1 cellular context compared by ENCODE assay signal in the genomic region with DNA sequence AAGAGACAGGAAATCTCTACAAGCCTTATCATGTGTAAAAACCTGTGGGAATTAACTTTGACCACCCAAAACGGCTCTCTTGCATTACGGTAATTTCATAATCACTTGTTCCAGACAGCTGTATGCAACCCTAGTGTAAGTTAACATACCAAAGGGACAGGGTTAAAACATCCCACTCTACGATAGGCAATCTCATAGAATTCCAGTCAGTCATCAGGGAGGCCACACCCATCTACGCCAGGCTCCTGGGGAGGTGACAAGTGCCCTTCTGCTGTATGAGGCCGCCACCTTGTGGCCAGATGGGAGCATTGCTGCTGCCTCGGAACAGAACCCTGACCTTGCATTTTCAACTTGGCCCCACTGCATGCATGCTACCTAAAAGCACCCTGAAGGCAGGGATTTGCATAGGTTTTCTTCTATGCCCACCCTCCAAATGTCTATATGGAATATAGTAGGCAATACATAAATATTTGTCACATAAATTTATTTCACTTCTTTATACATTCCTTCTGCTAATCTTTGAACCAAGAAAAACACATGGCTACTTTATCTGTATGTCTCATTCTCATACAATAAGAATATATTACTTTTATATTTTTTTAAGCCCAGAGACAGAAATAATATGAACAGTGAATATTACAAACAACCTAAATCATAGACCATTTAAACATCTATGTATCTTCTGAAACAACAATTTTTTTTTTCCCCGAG.
TF ChIP-seq lines count a peak whose summit lies in the region.

No MANE protein-coding gene starts in this region.

TF ChIP-seq in HEK293, 187 proteins besides CTCF, POLR2A, EP300 and RAD21 (continued from another document and continues in another):
- TF ChIP-seq, protein P1, sequence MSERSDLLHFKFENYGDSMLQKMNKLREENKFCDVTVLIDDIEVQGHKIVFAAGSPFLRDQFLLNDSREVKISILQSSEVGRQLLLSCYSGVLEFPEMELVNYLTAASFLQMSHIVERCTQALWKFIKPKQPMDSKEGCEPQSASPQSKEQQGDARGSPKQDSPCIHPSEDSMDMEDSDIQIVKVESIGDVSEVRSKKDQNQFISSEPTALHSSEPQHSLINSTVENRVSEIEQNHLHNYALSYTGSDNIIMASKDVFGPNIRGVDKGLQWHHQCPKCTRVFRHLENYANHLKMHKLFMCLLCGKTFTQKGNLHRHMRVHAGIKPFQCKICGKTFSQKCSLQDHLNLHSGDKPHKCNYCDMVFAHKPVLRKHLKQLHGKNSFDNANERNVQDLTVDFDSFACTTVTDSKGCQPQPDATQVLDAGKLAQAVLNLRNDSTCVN (tag by site-specific recombination; optimal IDR thresholded peaks at IDR 0.05) = no peak
- TF ChIP-seq GLI4 (tag by site-specific recombination; IDR thresholded peaks at IDR 0.05) (no peak), ZSCAN30 (tag by site-specific recombination; IDR thresholded peaks at IDR 0.05) (no peak), ZNF837 (tag by site-specific recombination; IDR thresholded peaks at IDR 0.05) (no peak), ZNF660 (tag by site-specific recombination; IDR thresholded peaks at IDR 0.05) (no peak; the same call in 1 of the 2 replicates), ZBTB17 (tag by site-specific recombination; IDR thresholded peaks at IDR 0.05) (peak; percentile 97), ZNF670 (tag by site-specific recombination; IDR thresholded peaks at IDR 0.05; ENCODE audit: low read depth) (no peak), MEIS1 (CRISPR knock-in tag; IDR thresholded peaks at IDR 0.05; ENCODE audit: borderline replicate concordance) (no peak), ZNF664 (tag by site-specific recombination; IDR thresholded peaks at IDR 0.05) (no peak), ZFP3 (tag by site-specific recombination; IDR thresholded peaks at IDR 0.05; ENCODE audit: low read depth) (no peak), ZNF16 (tag by site-specific recombination; IDR thresholded peaks at IDR 0.05; ENCODE audit: low read depth) (no peak), SP7 (tag by site-specific recombination; IDR thresholded peaks at IDR 0.05) (peak; percentile 76), ZNF501 (tag by site-specific recombination; IDR thresholded peaks at IDR 0.05) (no peak), ZNF19 (tag by site-specific recombination; IDR thresholded peaks at IDR 0.05; ENCODE audit: low read depth) (no peak), ZNF514 (tag by site-specific recombination; IDR thresholded peaks at IDR 0.05) (no peak), PRDM1 (tag by site-specific recombination; IDR thresholded peaks at IDR 0.05) (peak; percentile 62), KLF16 (tag by site-specific recombination; IDR thresholded peaks at IDR 0.05) (no peak; the same call in 1 of the 2 replicates), KLF7 (tag by site-specific recombination; IDR thresholded peaks at IDR 0.05; ENCODE audit: borderline replicate concordance) (peak; percentile 85; the same call in 1 of the 2 replicates), ZSCAN16 (tag by site-specific recombination; IDR thresholded peaks at IDR 0.05) (no peak), KLF9 (tag by site-specific recombination; IDR thresholded peaks at IDR 0.05; ENCODE audit: low read depth) (peak; percentile 98), ZNF221 (tag by site-specific recombination; IDR thresholded peaks at IDR 0.05; ENCODE audit: borderline replicate concordance) (no peak), GFI1B (tag by site-specific recombination; IDR thresholded peaks at IDR 0.05) (no peak), ZNF426 (tag by site-specific recombination; IDR thresholded peaks at IDR 0.05) (no peak), ZNF404 (tag by site-specific recombination; IDR thresholded peaks at IDR 0.05) (no peak), IKZF3 (tag by site-specific recombination; IDR thresholded peaks at IDR 0.05) (no peak), ZNF544 (tag by site-specific recombination; IDR thresholded peaks at IDR 0.05) (no peak), ZNF585B (tag by site-specific recombination; IDR thresholded peaks at IDR 0.05) (no peak), SCRT2 (tag by site-specific recombination; IDR thresholded peaks at IDR 0.05) (peak; percentile 62; the same call in 1 of the 2 replicates), SETDB1 (IDR thresholded peaks at IDR 0.05; ENCODE audit: insufficient read length, low read length) (no peak), OSR2 (tag by site-specific recombination; IDR thresholded peaks at IDR 0.05) (no peak), ZNF701 (tag by site-specific recombination; IDR thresholded peaks at IDR 0.05) (no peak), ZNF558 (tag by site-specific recombination; IDR thresholded peaks at IDR 0.05) (no peak), BCL11A (tag by site-specific recombination; IDR thresholded peaks at IDR 0.05; ENCODE audit: low read depth) (no peak), ZNF146 (tag by site-specific recombination; IDR thresholded peaks at IDR 0.05) (no peak), KLF8 (tag by site-specific recombination; IDR thresholded peaks at IDR 0.05) (peak; percentile 96)
- TF ChIP-seq, protein P2, sequence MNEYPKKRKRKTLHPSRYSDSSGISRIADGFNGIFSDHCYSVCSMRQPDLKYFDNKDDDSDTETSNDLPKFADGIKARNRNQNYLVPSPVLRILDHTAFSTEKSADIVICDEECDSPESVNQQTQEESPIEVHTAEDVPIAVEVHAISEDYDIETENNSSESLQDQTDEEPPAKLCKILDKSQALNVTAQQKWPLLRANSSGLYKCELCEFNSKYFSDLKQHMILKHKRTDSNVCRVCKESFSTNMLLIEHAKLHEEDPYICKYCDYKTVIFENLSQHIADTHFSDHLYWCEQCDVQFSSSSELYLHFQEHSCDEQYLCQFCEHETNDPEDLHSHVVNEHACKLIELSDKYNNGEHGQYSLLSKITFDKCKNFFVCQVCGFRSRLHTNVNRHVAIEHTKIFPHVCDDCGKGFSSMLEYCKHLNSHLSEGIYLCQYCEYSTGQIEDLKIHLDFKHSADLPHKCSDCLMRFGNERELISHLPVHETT (tag by site-specific recombination; IDR thresholded peaks at IDR 0.05) = no peak
- TF ChIP-seq, protein P3, sequence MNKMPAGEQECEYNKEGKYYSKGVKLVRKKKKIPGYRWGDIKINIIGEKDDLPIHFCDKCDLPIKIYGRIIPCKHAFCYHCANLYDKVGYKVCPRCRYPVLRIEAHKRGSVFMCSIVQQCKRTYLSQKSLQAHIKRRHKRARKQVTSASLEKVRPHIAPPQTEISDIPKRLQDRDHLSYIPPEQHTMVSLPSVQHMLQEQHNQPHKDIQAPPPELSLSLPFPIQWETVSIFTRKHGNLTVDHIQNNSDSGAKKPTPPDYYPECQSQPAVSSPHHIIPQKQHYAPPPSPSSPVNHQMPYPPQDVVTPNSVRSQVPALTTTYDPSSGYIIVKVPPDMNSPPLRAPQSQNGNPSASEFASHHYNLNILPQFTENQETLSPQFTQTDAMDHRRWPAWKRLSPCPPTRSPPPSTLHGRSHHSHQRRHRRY (tag by site-specific recombination; IDR thresholded peaks at IDR 0.05) = no peak
- TF ChIP-seq, protein P4, sequence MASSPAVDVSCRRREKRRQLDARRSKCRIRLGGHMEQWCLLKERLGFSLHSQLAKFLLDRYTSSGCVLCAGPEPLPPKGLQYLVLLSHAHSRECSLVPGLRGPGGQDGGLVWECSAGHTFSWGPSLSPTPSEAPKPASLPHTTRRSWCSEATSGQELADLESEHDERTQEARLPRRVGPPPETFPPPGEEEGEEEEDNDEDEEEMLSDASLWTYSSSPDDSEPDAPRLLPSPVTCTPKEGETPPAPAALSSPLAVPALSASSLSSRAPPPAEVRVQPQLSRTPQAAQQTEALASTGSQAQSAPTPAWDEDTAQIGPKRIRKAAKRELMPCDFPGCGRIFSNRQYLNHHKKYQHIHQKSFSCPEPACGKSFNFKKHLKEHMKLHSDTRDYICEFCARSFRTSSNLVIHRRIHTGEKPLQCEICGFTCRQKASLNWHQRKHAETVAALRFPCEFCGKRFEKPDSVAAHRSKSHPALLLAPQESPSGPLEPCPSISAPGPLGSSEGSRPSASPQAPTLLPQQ (tag by site-specific recombination; IDR thresholded peaks at IDR 0.05) = peak; percentile 63; the same call in 1 of the 2 replicates
- TF ChIP-seq, protein P5, sequence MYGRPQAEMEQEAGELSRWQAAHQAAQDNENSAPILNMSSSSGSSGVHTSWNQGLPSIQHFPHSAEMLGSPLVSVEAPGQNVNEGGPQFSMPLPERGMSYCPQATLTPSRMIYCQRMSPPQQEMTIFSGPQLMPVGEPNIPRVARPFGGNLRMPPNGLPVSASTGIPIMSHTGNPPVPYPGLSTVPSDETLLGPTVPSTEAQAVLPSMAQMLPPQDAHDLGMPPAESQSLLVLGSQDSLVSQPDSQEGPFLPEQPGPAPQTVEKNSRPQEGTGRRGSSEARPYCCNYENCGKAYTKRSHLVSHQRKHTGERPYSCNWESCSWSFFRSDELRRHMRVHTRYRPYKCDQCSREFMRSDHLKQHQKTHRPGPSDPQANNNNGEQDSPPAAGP (tag by site-specific recombination; IDR thresholded peaks at IDR 0.05) = peak; percentile 79; the same call in 1 of the 2 replicates
- TF ChIP-seq, protein P6, sequence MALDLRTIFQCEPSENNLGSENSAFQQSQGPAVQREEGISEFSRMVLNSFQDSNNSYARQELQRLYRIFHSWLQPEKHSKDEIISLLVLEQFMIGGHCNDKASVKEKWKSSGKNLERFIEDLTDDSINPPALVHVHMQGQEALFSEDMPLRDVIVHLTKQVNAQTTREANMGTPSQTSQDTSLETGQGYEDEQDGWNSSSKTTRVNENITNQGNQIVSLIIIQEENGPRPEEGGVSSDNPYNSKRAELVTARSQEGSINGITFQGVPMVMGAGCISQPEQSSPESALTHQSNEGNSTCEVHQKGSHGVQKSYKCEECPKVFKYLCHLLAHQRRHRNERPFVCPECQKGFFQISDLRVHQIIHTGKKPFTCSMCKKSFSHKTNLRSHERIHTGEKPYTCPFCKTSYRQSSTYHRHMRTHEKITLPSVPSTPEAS (tag by site-specific recombination; IDR thresholded peaks at IDR 0.05) = no peak
- TF ChIP-seq, protein P7, sequence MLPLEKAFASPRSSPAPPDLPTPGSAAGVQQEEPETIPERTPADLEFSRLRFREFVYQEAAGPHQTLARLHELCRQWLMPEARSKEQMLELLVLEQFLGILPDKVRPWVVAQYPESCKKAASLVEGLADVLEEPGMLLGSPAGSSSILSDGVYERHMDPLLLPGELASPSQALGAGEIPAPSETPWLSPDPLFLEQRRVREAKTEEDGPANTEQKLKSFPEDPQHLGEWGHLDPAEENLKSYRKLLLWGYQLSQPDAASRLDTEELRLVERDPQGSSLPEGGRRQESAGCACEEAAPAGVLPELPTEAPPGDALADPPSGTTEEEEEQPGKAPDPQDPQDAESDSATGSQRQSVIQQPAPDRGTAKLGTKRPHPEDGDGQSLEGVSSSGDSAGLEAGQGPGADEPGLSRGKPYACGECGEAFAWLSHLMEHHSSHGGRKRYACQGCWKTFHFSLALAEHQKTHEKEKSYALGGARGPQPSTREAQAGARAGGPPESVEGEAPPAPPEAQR (tag by site-specific recombination; IDR thresholded peaks at IDR 0.05) = no peak
- TF ChIP-seq, protein P8, sequence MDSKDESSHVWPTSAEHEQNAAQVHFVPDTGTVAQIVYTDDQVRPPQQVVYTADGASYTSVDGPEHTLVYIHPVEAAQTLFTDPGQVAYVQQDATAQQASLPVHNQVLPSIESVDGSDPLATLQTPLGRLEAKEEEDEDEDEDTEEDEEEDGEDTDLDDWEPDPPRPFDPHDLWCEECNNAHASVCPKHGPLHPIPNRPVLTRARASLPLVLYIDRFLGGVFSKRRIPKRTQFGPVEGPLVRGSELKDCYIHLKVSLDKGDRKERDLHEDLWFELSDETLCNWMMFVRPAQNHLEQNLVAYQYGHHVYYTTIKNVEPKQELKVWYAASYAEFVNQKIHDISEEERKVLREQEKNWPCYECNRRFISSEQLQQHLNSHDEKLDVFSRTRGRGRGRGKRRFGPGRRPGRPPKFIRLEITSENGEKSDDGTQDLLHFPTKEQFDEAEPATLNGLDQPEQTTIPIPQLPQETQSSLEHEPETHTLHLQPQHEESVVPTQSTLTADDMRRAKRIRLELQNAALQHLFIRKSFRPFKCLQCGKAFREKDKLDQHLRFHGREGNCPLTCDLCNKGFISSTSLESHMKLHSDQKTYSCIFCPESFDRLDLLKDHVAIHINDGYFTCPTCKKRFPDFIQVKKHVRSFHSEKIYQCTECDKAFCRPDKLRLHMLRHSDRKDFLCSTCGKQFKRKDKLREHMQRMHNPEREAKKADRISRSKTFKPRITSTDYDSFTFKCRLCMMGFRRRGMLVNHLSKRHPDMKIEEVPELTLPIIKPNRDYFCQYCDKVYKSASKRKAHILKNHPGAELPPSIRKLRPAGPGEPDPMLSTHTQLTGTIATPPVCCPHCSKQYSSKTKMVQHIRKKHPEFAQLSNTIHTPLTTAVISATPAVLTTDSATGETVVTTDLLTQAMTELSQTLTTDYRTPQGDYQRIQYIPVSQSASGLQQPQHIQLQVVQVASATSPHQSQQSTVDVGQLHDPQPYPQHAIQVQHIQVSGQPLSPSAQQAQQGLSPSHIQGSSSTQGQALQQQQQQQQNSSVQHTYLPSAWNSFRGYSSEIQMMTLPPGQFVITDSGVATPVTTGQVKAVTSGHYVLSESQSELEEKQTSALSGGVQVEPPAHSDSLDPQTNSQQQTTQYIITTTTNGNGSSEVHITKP (tag by site-specific recombination; IDR thresholded peaks at IDR 0.05) = peak; percentile 83
- TF ChIP-seq, protein P9, sequence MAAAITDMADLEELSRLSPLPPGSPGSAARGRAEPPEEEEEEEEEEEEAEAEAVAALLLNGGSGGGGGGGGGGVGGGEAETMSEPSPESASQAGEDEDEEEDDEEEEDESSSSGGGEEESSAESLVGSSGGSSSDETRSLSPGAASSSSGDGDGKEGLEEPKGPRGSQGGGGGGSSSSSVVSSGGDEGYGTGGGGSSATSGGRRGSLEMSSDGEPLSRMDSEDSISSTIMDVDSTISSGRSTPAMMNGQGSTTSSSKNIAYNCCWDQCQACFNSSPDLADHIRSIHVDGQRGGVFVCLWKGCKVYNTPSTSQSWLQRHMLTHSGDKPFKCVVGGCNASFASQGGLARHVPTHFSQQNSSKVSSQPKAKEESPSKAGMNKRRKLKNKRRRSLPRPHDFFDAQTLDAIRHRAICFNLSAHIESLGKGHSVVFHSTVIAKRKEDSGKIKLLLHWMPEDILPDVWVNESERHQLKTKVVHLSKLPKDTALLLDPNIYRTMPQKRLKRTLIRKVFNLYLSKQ (tag by site-specific recombination; IDR thresholded peaks at IDR 0.05; ENCODE audit: borderline replicate concordance) = no peak
- TF ChIP-seq, protein P10, sequence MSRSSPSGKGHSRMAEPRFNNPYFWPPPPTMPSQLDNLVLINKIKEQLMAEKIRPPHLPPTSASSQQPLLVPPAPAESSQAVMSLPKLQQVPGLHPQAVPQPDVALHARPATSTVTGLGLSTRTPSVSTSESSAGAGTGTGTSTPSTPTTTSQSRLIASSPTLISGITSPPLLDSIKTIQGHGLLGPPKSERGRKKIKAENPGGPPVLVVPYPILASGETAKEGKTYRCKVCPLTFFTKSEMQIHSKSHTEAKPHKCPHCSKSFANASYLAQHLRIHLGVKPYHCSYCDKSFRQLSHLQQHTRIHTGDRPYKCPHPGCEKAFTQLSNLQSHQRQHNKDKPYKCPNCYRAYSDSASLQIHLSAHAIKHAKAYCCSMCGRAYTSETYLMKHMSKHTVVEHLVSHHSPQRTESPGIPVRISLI (tag by site-specific recombination; IDR thresholded peaks at IDR 0.05) = no peak
- TF ChIP-seq, protein P11, sequence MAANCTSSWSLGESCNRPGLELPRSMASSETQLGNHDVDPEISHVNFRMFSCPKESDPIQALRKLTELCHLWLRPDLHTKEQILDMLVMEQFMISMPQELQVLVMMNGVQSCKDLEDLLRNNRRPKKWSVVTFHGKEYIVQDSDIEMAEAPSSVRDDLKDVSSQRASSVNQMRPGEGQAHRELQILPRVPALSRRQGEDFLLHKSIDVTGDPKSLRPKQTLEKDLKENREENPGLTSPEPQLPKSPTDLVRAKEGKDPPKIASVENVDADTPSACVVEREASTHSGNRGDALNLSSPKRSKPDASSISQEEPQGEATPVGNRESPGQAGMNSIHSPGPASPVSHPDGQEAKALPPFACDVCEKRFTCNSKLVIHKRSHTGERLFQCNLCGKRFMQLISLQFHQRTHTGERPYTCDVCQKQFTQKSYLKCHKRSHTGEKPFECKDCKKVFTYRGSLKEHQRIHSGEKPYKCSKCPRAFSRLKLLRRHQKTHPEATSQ (tag by site-specific recombination; IDR thresholded peaks at IDR 0.05) = no peak
